In the genomic region with DNA sequence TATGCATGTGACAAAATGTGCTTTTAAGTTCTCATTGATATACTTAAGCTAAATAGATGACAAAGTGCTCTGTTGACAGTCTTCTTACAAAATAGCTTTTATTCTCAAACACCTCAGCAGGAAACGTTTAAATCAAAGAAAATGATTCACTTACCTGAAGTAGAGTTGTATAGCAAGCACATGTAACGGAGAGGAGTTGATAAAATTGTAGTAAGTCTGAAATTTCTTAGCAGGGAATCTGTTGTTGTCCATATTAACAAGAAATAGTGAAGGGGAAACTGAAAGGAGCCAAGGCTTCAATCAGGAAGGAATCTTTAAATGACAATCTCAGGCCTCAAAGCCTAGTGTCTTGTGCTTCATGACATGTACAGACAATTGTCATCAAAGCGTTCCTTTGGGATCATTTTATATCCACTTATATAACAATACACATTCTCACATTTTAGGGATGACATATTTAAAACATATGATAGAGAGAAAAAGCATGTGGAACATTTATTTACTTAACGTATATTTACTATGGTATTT, we compare ENCODE assay signal across 20 cellular contexts.
DNase-seq lines count a peak whose midpoint lies in the region; ATAC-seq, FAIRE-seq and TF ChIP-seq lines count a peak whose summit lies in the region.
"Had no signal": no experiment of that assay in that cellular context is flagged by ENCODE, and none has a peak within 500 bp of the region (broad histone marks: within the 10 kb centered on the region; RNA-seq: fewer than 3 reads in every experiment).

No MANE protein-coding gene starts in this region.

- H3K27me3 ChIP-seq in GM23338 (ENCODE audit: insufficient read depth), result no peaks in the 10 kb centered on the region
- H3K27me3 ChIP-seq in SU-DHL-6 (ENCODE audit: low read length), result no peaks in the 10 kb centered on the region
- no peaks in the 10 kb centered on the region for H3K27me3 ChIP-seq in smooth muscle cell (ENCODE audit: low read depth)
- H3K27me3 ChIP-seq: BE2C had no signal

- FAIRE-seq in A204.1 (lab: Jason Lieb, UNC), result peak; percentile 11
- FAIRE-seq: HTR-8/SVneo, K562 had no signal

- H3K79me2 ChIP-seq in GM23338 (replicated peaks; ENCODE audit: insufficient read depth), result no peaks in the 10 kb centered on the region
- no peaks in the 10 kb centered on the region for H3K79me2 ChIP-seq in SU-DHL-6 (ENCODE audit: insufficient read depth, low read length)
- H3K79me2 ChIP-seq in smooth muscle cell (ENCODE audit: low read depth), result no peaks in the 10 kb centered on the region

- no peaks in the 10 kb centered on the region; the same call in 2 of the 3 replicates for H3K9me3 Mint-ChIP-seq in GM23338

- POLR2A ChIA-PET in GM10248 (lab: Yijun Ruan, JAX), result interaction anchor here (0.6 kb wide), 1 partner anchor 46 kb away, joined by 3 read pairs; no protein-coding TSS in a partner anchor

- H4K20me1 ChIP-seq in GM23338 (replicated peaks; ENCODE audit: insufficient read depth), result no peaks in the 10 kb centered on the region
- H4K20me1 ChIP-seq in SU-DHL-6 (ENCODE audit: low read depth, low read length), result no peaks in the 10 kb centered on the region
- no peaks in the 10 kb centered on the region for H4K20me1 ChIP-seq in smooth muscle cell (ENCODE audit: low read depth)

- H3F3A ChIP-seq in GM23338 (replicated peaks; ENCODE audit: low read depth), result no peaks in the 10 kb centered on the region
- H3F3A ChIP-seq in SU-DHL-6 (ENCODE audit: insufficient read depth), result no peaks in the 10 kb centered on the region
- no peaks in the 10 kb centered on the region for H3F3A ChIP-seq in smooth muscle cell (ENCODE audit: low read depth)

- peaks cover 26% of the 10 kb centered on the region for H3K4me1 Mint-ChIP-seq in GM23338

- H3K27ac ChIP-seq in GM23338 (ENCODE audit: low read depth) (no peak overlapping the region), SU-DHL-6 (ENCODE audit: low read depth, low read length) (no peak overlapping the region), smooth muscle cell (ENCODE audit: low read depth) (no peak overlapping the region)

- H3K4me3 ChIP-seq in GM23338 (no peak overlapping the region), SU-DHL-6 (ENCODE audit: insufficient read depth, low read length, poor library complexity, severe bottlenecking) (no peak overlapping the region), smooth muscle cell (no peak overlapping the region)
- H3K4me3 ChIP-seq: K562 had no signal

- 88% methylated on average over 4 of the region's 4 CpGs for WGBS in smooth muscle cell (ENCODE audit: low lambda C conversion rate)

- TF ChIP-seq CTCF in GM23338 (conservative IDR thresholded peaks at IDR 0.05; ENCODE audit: low read depth in 2 of 2) (no peak), SU-DHL-6 (IDR thresholded peaks at IDR 0.05; ENCODE audit: insufficient read depth, low read length, poor library complexity, severe bottlenecking) (no peak), smooth muscle cell (IDR thresholded peaks at IDR 0.05; ENCODE audit: borderline replicate concordance, insufficient read depth, poor library complexity, severe bottlenecking) (no peak), GM10248 (IDR thresholded peaks at IDR 0.05; ENCODE audit: control extremely low read depth, extremely low read depth, low read depth, missing control alignments) (no peak)

- H3K9me2 ChIP-seq in GM23338 (ENCODE audit: insufficient read depth) (no peaks in the 10 kb centered on the region), SU-DHL-6 (replicated peaks; ENCODE audit: insufficient read depth, low read length) (no peaks in the 10 kb centered on the region)

- peak overlapping the region; percentile 83 for H3K27ac Mint-ChIP-seq in GM23338
- H3K27ac Mint-ChIP-seq: CD4-positive, alpha-beta T cell had no signal

- H3K36me3 ChIP-seq in GM23338 (ENCODE audit: insufficient read depth) (no peaks in the 10 kb centered on the region), SU-DHL-6 (ENCODE audit: low read length) (no peaks in the 10 kb centered on the region), smooth muscle cell (ENCODE audit: low read depth) (no peaks in the 10 kb centered on the region)
- H3K36me3 ChIP-seq: BE2C had no signal

- CTCF ChIA-PET in GM10248 (lab: Yijun Ruan, JAX), result interaction anchor here (1.4 kb wide), 1 partner anchor 16 kb away, joined by 3 read pairs; no protein-coding TSS in a partner anchor

- H3K36me3 Mint-ChIP-seq in GM23338 (ENCODE audit: low read depth), result no peaks in the 10 kb centered on the region

- no peaks in the 10 kb centered on the region for H3K27me3 Mint-ChIP-seq in GM23338 (ENCODE audit: insufficient read depth, low read depth, poor library complexity)
- H3K27me3 Mint-ChIP-seq: CD4-positive, alpha-beta T cell had no signal

- H3K9me3 ChIP-seq in SU-DHL-6 (ENCODE audit: insufficient read depth, low read length) (no peaks in the 10 kb centered on the region), smooth muscle cell (replicated peaks; ENCODE audit: low read depth) (no peaks in the 10 kb centered on the region)
- H3K9me3 ChIP-seq: BE2C, Caco-2 had no signal

- ATAC-seq in GM23338 (no peak), HG02759 (IDR thresholded peaks at IDR 0.05; ENCODE audit: unreplicated experiment) (no peak), HG03280 (IDR thresholded peaks at IDR 0.05; ENCODE audit: unreplicated experiment) (no peak)
- ATAC-seq: K562 had no signal

- H2AFZ ChIP-seq in GM23338 (no peak overlapping the region), SU-DHL-6 (ENCODE audit: low read depth, low read length, severe bottlenecking) (peak overlapping the region; percentile 41), smooth muscle cell (ENCODE audit: low read depth) (peak overlapping the region; percentile 73)

- H3K4me3 Mint-ChIP-seq in GM23338, result no peak overlapping the region
- H3K4me3 Mint-ChIP-seq: CD4-positive, alpha-beta T cell had no signal

- H3K9ac ChIP-seq in SU-DHL-6 (ENCODE audit: low read length) (no peak overlapping the region), smooth muscle cell (ENCODE audit: low read depth) (no peak overlapping the region)

- H3K4me2 ChIP-seq in GM23338 (0 out of 2 replicates have a peak overlapping the region, but pooled peaks have one; percentile 9), SU-DHL-6 (ENCODE audit: low read depth, low read length, poor library complexity, severe bottlenecking) (no peak overlapping the region), smooth muscle cell (no peak overlapping the region)

- H3K4me1 ChIP-seq in GM23338 (ENCODE audit: insufficient read depth) (peaks cover 24% of the 10 kb centered on the region), smooth muscle cell (ENCODE audit: low read depth) (no peaks in the 10 kb centered on the region)
- H3K4me1 ChIP-seq: BE2C, Caco-2 had no signal

- DNase-seq in GM23338 (ENCODE audit: low spot score), result peak; percentile 3
- DNase-seq in smooth muscle cell (lab: John Stamatoyannopoulos, UW; ENCODE audit: unreplicated experiment), result no peak
- no peak for DNase-seq in GM10248 (ENCODE audit: extremely low spot score)
- DNase-seq: 8988T; ACHN; BE2C; C1 segment of cervical spinal cord; Caco-2; CD4-positive, alpha-beta T cell; DMS153; DMS79; GDM1; HCEC 1CT; IMR-90 had no signal
